ENCODE assay signal across 10 cellular contexts in the genomic region with DNA sequence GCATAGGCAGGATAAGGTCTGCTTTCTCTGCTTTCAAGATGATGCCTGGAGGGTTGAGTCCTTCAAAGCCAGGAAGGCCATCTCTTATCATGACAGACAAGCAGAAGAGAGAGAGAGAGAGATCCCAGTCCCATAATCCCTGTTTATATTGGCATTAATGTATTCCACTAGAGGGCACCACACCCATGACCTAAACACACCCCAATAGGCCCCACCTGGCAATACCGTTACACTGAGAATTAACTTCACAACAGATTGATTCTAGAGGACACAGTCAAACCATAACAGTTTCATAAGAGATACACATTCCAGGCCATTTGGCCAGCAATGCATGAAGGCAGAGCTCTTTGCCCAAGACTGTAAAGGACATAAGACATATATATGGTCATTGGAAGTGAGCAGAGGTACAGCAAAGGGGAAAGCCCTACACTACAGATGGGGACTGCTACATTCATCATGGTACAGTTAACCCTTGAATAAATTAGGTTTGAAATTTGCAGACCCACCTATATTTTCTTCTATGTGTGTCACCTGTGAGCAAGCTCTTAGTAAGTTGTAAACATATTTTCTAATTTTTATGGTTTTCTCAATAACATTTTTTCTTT.
A peak's percentile ranks its signal among the peaks of the same experiment; 100 is the strongest.
DNase-seq lines count a peak whose midpoint lies in the region; ATAC-seq and TF ChIP-seq lines count a peak whose summit lies in the region.
"Had no signal": no experiment of that assay in that cellular context is flagged by ENCODE, and none has a peak within 500 bp of the region (broad histone marks: within the 10 kb centered on the region; RNA-seq: fewer than 3 reads in every experiment).

No MANE protein-coding gene starts in this region.

- H4K20me1 ChIP-seq in MM.1S (ENCODE audit: insufficient read depth, low read length), result no peaks in the 10 kb centered on the region

- no peak overlapping the region for H3K4me3 ChIP-seq in BE2C (ENCODE audit: low read depth, low read length)
- H3K4me3 ChIP-seq in MM.1S (ENCODE audit: low read length), result no peak overlapping the region
- no peak overlapping the region for H3K4me3 ChIP-seq in fibroblast of villous mesenchyme (ENCODE audit: low read depth, low read length)

- H3K9me2 ChIP-seq in MM.1S (replicated peaks; ENCODE audit: insufficient read depth, low read length), result no peaks in the 10 kb centered on the region

- H3K27me3 ChIP-seq in BE2C, result no peaks in the 10 kb centered on the region
- H3K27me3 ChIP-seq in MM.1S (replicated peaks; ENCODE audit: insufficient read depth, low read length), result no peaks in the 10 kb centered on the region

- no peak overlapping the region for H3K4me3 Mint-ChIP-seq in activated naive CD4-positive, alpha-beta T cell treated with anti-CD3 and anti-CD28 coated beads for 36 hours
- no peak overlapping the region for H3K4me3 Mint-ChIP-seq in activated naive CD4-positive, alpha-beta T cell treated with anti-CD3 and anti-CD28 coated beads, Interleukin-2, amount 10 ng/mL, durations not matched to agents 7 days and 5 days

- H3K27me3 Mint-ChIP-seq in activated naive CD4-positive, alpha-beta T cell treated with anti-CD3 and anti-CD28 coated beads for 36 hours (ENCODE audit: low read depth), result peaks cover 2% of the 10 kb centered on the region
- H3K27me3 Mint-ChIP-seq in activated naive CD4-positive, alpha-beta T cell treated with anti-CD3 and anti-CD28 coated beads, Interleukin-2, amount 10 ng/mL, durations not matched to agents 7 days and 5 days, result no peaks in the 10 kb centered on the region

- H3K27ac ChIP-seq in MM.1S (ENCODE audit: low read length), result no peak overlapping the region

- H3K27ac Mint-ChIP-seq in activated naive CD4-positive, alpha-beta T cell treated with anti-CD3 and anti-CD28 coated beads for 36 hours, result no peak overlapping the region
- no peak overlapping the region for H3K27ac Mint-ChIP-seq in activated naive CD4-positive, alpha-beta T cell treated with anti-CD3 and anti-CD28 coated beads, Interleukin-2, amount 10 ng/mL, durations not matched to agents 7 days and 5 days

- TF ChIP-seq CTCF in BE2C (IDR thresholded peaks at IDR 0.05; ENCODE audit: low read depth, low read length) (peak; percentile 34; the same call in 1 of the 2 replicates), MM.1S (IDR thresholded peaks at IDR 0.05; ENCODE audit: low read length) (peak; percentile 50), fibroblast of villous mesenchyme (IDR thresholded peaks at IDR 0.05; ENCODE audit: insufficient read depth, low read depth, low read length) (no peak)

- H3K4me2 ChIP-seq in MM.1S (ENCODE audit: low read depth, low read length), result no peak overlapping the region

- no peaks in the 10 kb centered on the region for H3K9me3 Mint-ChIP-seq in activated naive CD4-positive, alpha-beta T cell treated with anti-CD3 and anti-CD28 coated beads for 36 hours
- no peaks in the 10 kb centered on the region for H3K9me3 Mint-ChIP-seq in activated naive CD4-positive, alpha-beta T cell treated with anti-CD3 and anti-CD28 coated beads, Interleukin-2, amount 10 ng/mL, durations not matched to agents 7 days and 5 days

- H3K4me1 ChIP-seq in BE2C (no peaks in the 10 kb centered on the region), MM.1S (ENCODE audit: low read length) (no peaks in the 10 kb centered on the region)

- no peaks in the 10 kb centered on the region for H3F3A ChIP-seq in MM.1S (ENCODE audit: insufficient read depth, low read length)

- H3K36me3 ChIP-seq in BE2C, result no peaks in the 10 kb centered on the region
- H3K36me3 ChIP-seq in MM.1S (replicated peaks; ENCODE audit: insufficient read depth, low read length), result no peaks in the 10 kb centered on the region

- intact Hi-C loops in activated naive CD4-positive, alpha-beta T cell treated with anti-CD3 and anti-CD28 coated beads for 36 hours (cut with micrococcal nuclease), result no loop called here

- CTCF ChIA-PET in activated naive CD4-positive, alpha-beta T cell treated with anti-CD3 and anti-CD28 coated beads for 36 hours (lab: Charles Lee), result no interaction called here
- CTCF ChIA-PET in activated naive CD4-positive, alpha-beta T cell treated with anti-CD3 and anti-CD28 coated beads, Interleukin-2, amount 10 ng/mL, durations not matched to agents 7 days and 5 days (lab: Charles Lee), result no interaction called here

- no peak overlapping the region for H3K9ac ChIP-seq in MM.1S (ENCODE audit: low read length)

- H3K4me1 Mint-ChIP-seq in activated naive CD4-positive, alpha-beta T cell treated with anti-CD3 and anti-CD28 coated beads for 36 hours (ENCODE audit: low read depth), result no peaks in the 10 kb centered on the region
- no peaks in the 10 kb centered on the region for H3K4me1 Mint-ChIP-seq in activated naive CD4-positive, alpha-beta T cell treated with anti-CD3 and anti-CD28 coated beads, Interleukin-2, amount 10 ng/mL, durations not matched to agents 7 days and 5 days

- H2AFZ ChIP-seq in MM.1S (ENCODE audit: low read length), result no peak overlapping the region

- no peaks in the 10 kb centered on the region for H3K79me2 ChIP-seq in MM.1S (ENCODE audit: low read length)

- peak; percentile 73 for ATAC-seq in GM18867 (IDR thresholded peaks at IDR 0.05; ENCODE audit: unreplicated experiment)

- no peak for DNase-seq in BE2C
- peak; percentile 47 for DNase-seq in MM.1S
- peak; percentile 0 for DNase-seq in fibroblast of villous mesenchyme (ENCODE audit: low read depth)
- DNase-seq in anterior cingulate cortex (lab: John Stamatoyannopoulos, UW), result no peak
- no peak for DNase-seq in activated naive CD4-positive, alpha-beta T cell treated with anti-CD3 and anti-CD28 coated beads for 36 hours
- no peak for DNase-seq in activated naive CD4-positive, alpha-beta T cell treated with anti-CD3 and anti-CD28 coated beads, Interleukin-2, amount 10 ng/mL, durations not matched to agents 7 days and 5 days
- no peak for DNase-seq in NCI-H1048 (lab: John Stamatoyannopoulos, UW)
- DNase-seq: amygdala, mesenchymal stem cell had no signal

- no peaks in the 10 kb centered on the region for H3K9me3 ChIP-seq in BE2C
- no peaks in the 10 kb centered on the region for H3K9me3 ChIP-seq in MM.1S (replicated peaks; ENCODE audit: insufficient read depth, low read length)

- no peaks in the 10 kb centered on the region for H3K36me3 Mint-ChIP-seq in activated naive CD4-positive, alpha-beta T cell treated with anti-CD3 and anti-CD28 coated beads for 36 hours (ENCODE audit: low read depth)
- H3K36me3 Mint-ChIP-seq in activated naive CD4-positive, alpha-beta T cell treated with anti-CD3 and anti-CD28 coated beads, Interleukin-2, amount 10 ng/mL, durations not matched to agents 7 days and 5 days, result no peaks in the 10 kb centered on the region

Comparison
In these comparisons a context has a peak if more than half of its experiments do, and no peak if none do; other contexts are left out.
1. DNase-seq: peak in MM.1S (single experiment) and fibroblast of villous mesenchyme (single experiment); none in BE2C (single experiment), anterior cingulate cortex (0 of 58), activated naive CD4-positive, alpha-beta T cell treated with anti-CD3 and anti-CD28 coated beads for 36 hours (single experiment), activated naive CD4-positive, alpha-beta T cell treated with anti-CD3 and anti-CD28 coated beads, Interleukin-2, amount 10 ng/mL, durations not matched to agents 7 days and 5 days (single experiment) and NCI-H1048 (single experiment).